22 cellular contexts compared by ENCODE assay signal in genomic region chr5:146176805-146177204, GRCh38. TPM values are rescaled to one million over a fixed set of nuclear protein-coding genes. Genes with fewer than 3 reads are reported as not detected.
DNase-seq lines count a peak whose midpoint lies in the region; ATAC-seq, FAIRE-seq and TF ChIP-seq lines count a peak whose summit lies in the region.
"Had no signal": no experiment of that assay in that cellular context is flagged by ENCODE, and none has a peak within 500 bp of the region (broad histone marks: within the 10 kb centered on the region; RNA-seq: fewer than 3 reads in every experiment).

No MANE protein-coding gene starts in this region.

- H3K79me2 ChIP-seq in GM12878 (ENCODE audit: control insufficient read depth, insufficient read depth, low read length) (peaks cover 24% of the 10 kb centered on the region), OCI-LY7 (ENCODE audit: insufficient read depth, low read depth, low read length) (peaks cover 84% of the 10 kb centered on the region)

- ATAC-seq in GM12878: no peak
- ATAC-seq in HG02840 (IDR thresholded peaks at IDR 0.05; ENCODE audit: low FRiP score, unreplicated experiment): no peak

- TF ChIP-seq POLR2A in GM12878 (IDR thresholded peaks at IDR 0.05; ENCODE audit: low read depth, low read length) (no peak), erythroblast (IDR thresholded peaks at IDR 0.05; ENCODE audit: low read length) (no peak)

- DNase-seq in GM12878 (ENCODE audit: low read depth, low spot score) (no peak), erythroblast (lab: John Stamatoyannopoulos, UW) (no peak), OCI-LY7 (ENCODE audit: low spot score) (no peak)
- DNase-seq: BE2C; CD4-positive, alpha-beta T cell; CD8-positive, alpha-beta memory T cell; DMS 273 treated with DMSO at 0.1 percent for 48 hours; DMS79; EL; GF-D8; GOT3; HFFc6 had no signal

- SMC1A ChIA-PET in GM12878 (lab: Charles Lee; ENCODE audit: uncharacterized antibody, unreplicated experiment): no interaction called here

- WGBS in GM12878 (ENCODE audit: insufficient coverage, insufficient replicate concordance, low lambda C conversion rate, missing lambda C conversion rate): 70% methylated on average over 5 of the region's 5 CpGs

- POLR2A ChIA-PET in GM12878 (lab: Charles Lee) (no interaction called here), OCI-LY7 (lab: Charles Lee) (no interaction called here)

- no peak overlapping the region for H3K4me3 ChIP-seq in GM12878
- H3K4me3 ChIP-seq in OCI-LY7 (ENCODE audit: low read depth, low read length, poor library complexity, severe bottlenecking): no peak overlapping the region
- H3K4me3 ChIP-seq: BLaER1 treated with 17β-estradiol and CSF1 and Interleukin-3, amounts not matched to agents 10 nM and 100 nM; HAP-1 had no signal

- no peak for TF ChIP-seq RAD21 in GM12878 (IDR thresholded peaks at IDR 0.05; ENCODE audit: insufficient read depth, low read depth, low read length)

- H4K20me1 ChIP-seq in GM12878 (ENCODE audit: control insufficient read depth, insufficient read depth) (no peaks in the 10 kb centered on the region), OCI-LY7 (ENCODE audit: insufficient read depth, low read length) (no peaks in the 10 kb centered on the region)

- H3K9me3 ChIP-seq in GM12878 (replicated peaks; ENCODE audit: control insufficient read depth, insufficient read depth, low read length) (no peaks in the 10 kb centered on the region), OCI-LY7 (ENCODE audit: low read length) (no peaks in the 10 kb centered on the region)
- H3K9me3 ChIP-seq: BE2C; BLaER1 treated with 17β-estradiol and CSF1 and Interleukin-3, amounts not matched to agents 10 nM and 100 nM; HAP-1 had no signal

- no peak overlapping the region for H3K4me2 ChIP-seq in GM12878 (ENCODE audit: control insufficient read depth, insufficient read depth)
- no peak overlapping the region for H3K4me2 ChIP-seq in OCI-LY7 (ENCODE audit: low read length)

- peaks cover 6% of the 10 kb centered on the region for H3K4me1 ChIP-seq in GM12878 (ENCODE audit: control insufficient read depth, insufficient read depth, low read length)
- peaks cover 53% of the 10 kb centered on the region for H3K4me1 ChIP-seq in OCI-LY7 (ENCODE audit: insufficient read depth, low read length, poor library complexity, severe bottlenecking)
- H3K4me1 ChIP-seq: BE2C had no signal

- no peak overlapping the region for H2AFZ ChIP-seq in GM12878 (ENCODE audit: control insufficient read depth, low read depth, low read length)
- no peak overlapping the region for H2AFZ ChIP-seq in OCI-LY7 (ENCODE audit: low read length)

- H3K9me2 ChIP-seq in OCI-LY7 (ENCODE audit: insufficient read depth, low read length): no peaks in the 10 kb centered on the region

- H3K27ac ChIP-seq in GM12878 (ENCODE audit: control insufficient read depth, insufficient read depth) (no peak overlapping the region), OCI-LY7 (ENCODE audit: low read depth, low read length, poor library complexity, severe bottlenecking) (no peak overlapping the region)
- H3K27ac ChIP-seq: 22Rv1 had no signal

- H3K9ac ChIP-seq in GM12878 (ENCODE audit: control insufficient read depth, insufficient read depth, low read length): no peak overlapping the region
- H3K9ac ChIP-seq: BLaER1 treated with 17β-estradiol and CSF1 and Interleukin-3, amounts not matched to agents 10 nM and 100 nM had no signal

- BruUV-seq in GM12878 (replicated peaks; lab: Mats Ljungman, UMichigan): no TSS peak
- BruUV-seq in OCI-LY7 (replicated peaks; lab: Mats Ljungman, UMichigan): no TSS peak

- CTCF ChIA-PET in GM12878 (lab: Yijun Ruan, JAX): no interaction called here
- CTCF ChIA-PET in OCI-LY7 (lab: Charles Lee; ENCODE audit: unreplicated experiment): no interaction called here

- in situ Hi-C loops in GM12878 (cut with MboI): no loop called here

- H3K36me3 ChIP-seq in GM12878 (ENCODE audit: control insufficient read depth in 2 of 2, insufficient read depth in 2 of 2, low read length in 1 of 2) (peaks cover 0 to 5% of the 10 kb centered on the region in 2 experiments; a peak in 1 of 4 replicates), OCI-LY7 (ENCODE audit: insufficient read depth, low read length) (peaks cover 84% of the 10 kb centered on the region)

- TF ChIP-seq CTCF in GM12878 (IDR thresholded peaks at IDR 0.05 in 2 of 3, conservative IDR thresholded peaks at IDR 0.05 in 1 of 3; ENCODE audit: control insufficient read depth in 2 of 3, extremely low read depth in 1 of 3, insufficient read depth in 1 of 3, low read depth in 3 of 3, low read length in 3 of 3) (no peak), OCI-LY7 (conservative IDR thresholded peaks at IDR 0.05; ENCODE audit: low read length) (no peak)

- H3K27me3 ChIP-seq in GM12878 (replicated peaks in 1 of 2; ENCODE audit: control insufficient read depth in 2 of 2, insufficient read depth in 2 of 2, low read length in 1 of 2): no peaks in the 10 kb centered on the region
- H3K27me3 ChIP-seq: BE2C; BLaER1 treated with 17β-estradiol and CSF1 and Interleukin-3, amounts not matched to agents 10 nM and 100 nM had no signal

- intact Hi-C loops in GM12878 (cut with micrococcal nuclease; ENCODE audit: unreplicated experiment): no loop called here
- intact Hi-C loops in OCI-LY7 (cut with micrococcal nuclease; ENCODE audit: unreplicated experiment): no loop called here

- RAD21 ChIA-PET in GM12878 (lab: Charles Lee; ENCODE audit: unreplicated experiment): no interaction called here

- TF ChIP-seq EP300 in GM12878 (IDR thresholded peaks at IDR 0.05; ENCODE audit: borderline replicate concordance in 1 of 2, control insufficient read depth in 1 of 2, low read depth in 2 of 2, low read length in 2 of 2): no peak

- peak; percentile 84 for FAIRE-seq in G401.6 (lab: Jason Lieb, UNC)
- no peak for FAIRE-seq in GM12878 (lab: Jason Lieb, UNC)
- FAIRE-seq in endometrium (lab: Jason Lieb, UNC): peak; percentile 26
- FAIRE-seq: A204.1, D721Med, GM12892, H54 had no signal

RNA-seq across cellular contexts. Expression of gene LARS1, which starts 5.6 kb away (rescaled TPM):
- total RNA-seq in GM12878 (2013; cell fraction: nucleolus; rRNA removed): 252 and 270 TPM in 2 replicates
- total RNA-seq in GM12878 (2014; rRNA removed) (64.9 and 67.8 TPM in 2 replicates), GM12878 (2014; rRNA removed; fragmentation: Illumina TruSeq; extraction: Trizol) (94.6 and 96.3 TPM in 2 replicates), GM12878 (2021) (80.5 and 84.4 TPM in 2 replicates), OCI-LY7 (2022) (300 and 329 TPM in 2 replicates)
- 46.5 TPM for polyA plus RNA-seq in GM12878 (2011; ENCODE audit: low read depth)
- polyA plus RNA-seq in GM12878 (2011; rRNA removed) (25.5 and 32.8 TPM in 2 replicates), GM12878 (2014; fragmentation: Illumina TruSeq; extraction: Trizol) (82.3 and 105 TPM in 2 replicates), GM12878 (2014; fragmentation: Nextera tagmentation; extraction: Ambion mirVana) (10 to 100 TPM; 70.9 to 74.1 TPM), GM12878 (2014; rRNA removed) (47.4 and 50.1 TPM in 2 replicates), GM12878 (2016; fragmentation: Nextera tagmentation; extraction: Ambion mirVana) (100 to 1,000 TPM; 109 to 114 TPM)
- 11.9 and 18.3 TPM in 2 replicates for polyA plus RNA-seq in GM12878 (2011; cell fraction: cytosol; rRNA removed)
- 24.4 and 40.7 TPM in 2 replicates for polyA plus RNA-seq in GM12878 (2011; cell fraction: nucleus; rRNA removed)
- 64.7 and 68.5 TPM in 2 replicates for polyA plus RNA-seq in GM12878 (2012)
- polyA minus RNA-seq in GM12878 (2011; rRNA and poly(A)+ RNA removed): 23.9 and 47.3 TPM in 2 replicates
- 18.0 and 23.8 TPM in 2 replicates for polyA minus RNA-seq in GM12878 (2011; cell fraction: cytosol; rRNA and poly(A)+ RNA removed)
- 13.5 and 26.2 TPM in 2 replicates for polyA minus RNA-seq in GM12878 (2011; cell fraction: nucleus; rRNA and poly(A)+ RNA removed)
- 147 and 177 TPM in 2 replicates for total RNA-seq in OCI-LY7 (2014; rRNA removed; shearing (Covaris generic))

RNA-seq across cellular contexts. Expression of gene RBM27, which starts 26.6 kb away (rescaled TPM):
- total RNA-seq in GM12878 (2013; cell fraction: nucleolus; rRNA removed): 66.2 and 79.0 TPM in 2 replicates
- total RNA-seq in GM12878 (2014; rRNA removed): 20.9 and 26.3 TPM in 2 replicates
- total RNA-seq in GM12878 (2014; rRNA removed; fragmentation: Illumina TruSeq; extraction: Trizol): 33.9 and 34.7 TPM in 2 replicates
- total RNA-seq in GM12878 (2021): 18.5 and 20.2 TPM in 2 replicates
- 6.1 TPM for polyA plus RNA-seq in GM12878 (2011; ENCODE audit: low read depth)
- 25.1 and 27.1 TPM in 2 replicates for polyA plus RNA-seq in GM12878 (2011; rRNA removed)
- polyA plus RNA-seq in GM12878 (2011; cell fraction: cytosol; rRNA removed): 10.0 and 18.3 TPM in 2 replicates
- polyA plus RNA-seq in GM12878 (2011; cell fraction: nucleus; rRNA removed): 13.8 and 17.2 TPM in 2 replicates
- polyA plus RNA-seq in GM12878 (2012): 9.4 and 10.5 TPM in 2 replicates
- polyA plus RNA-seq in GM12878 (2014; fragmentation: Illumina TruSeq; extraction: Trizol): 23.9 and 28.5 TPM in 2 replicates
- 1 to 10 TPM; 5.8 to 6.9 TPM for polyA plus RNA-seq in GM12878 (2014; fragmentation: Nextera tagmentation; extraction: Ambion mirVana)
- 12.2 and 13.5 TPM in 2 replicates for polyA plus RNA-seq in GM12878 (2014; rRNA removed)
- 1 to 10 TPM; 6.2 to 6.8 TPM for polyA plus RNA-seq in GM12878 (2016; fragmentation: Nextera tagmentation; extraction: Ambion mirVana)
- 121 and 258 TPM in 2 replicates for polyA minus RNA-seq in GM12878 (2011; rRNA and poly(A)+ RNA removed)
- 47.0 and 59.2 TPM in 2 replicates for polyA minus RNA-seq in GM12878 (2011; cell fraction: cytosol; rRNA and poly(A)+ RNA removed)
- polyA minus RNA-seq in GM12878 (2011; cell fraction: nucleus; rRNA and poly(A)+ RNA removed): 30.7 and 58.6 TPM in 2 replicates
- total RNA-seq in OCI-LY7 (2014; rRNA removed; shearing (Covaris generic)): 19.4 and 20.9 TPM in 2 replicates
- total RNA-seq in OCI-LY7 (2022): 26.4 and 29.0 TPM in 2 replicates
